ENCODE assay signal across 20 cellular contexts in genomic region chr3:144775581-144775980, GRCh38.
"Had no signal": no experiment of that assay in that cellular context is flagged by ENCODE, and none has a peak within 500 bp of the region (broad histone marks: within the 10 kb centered on the region; RNA-seq: fewer than 3 reads in every experiment).

No MANE protein-coding gene starts in this region.

- ATAC-seq: left lobe of liver; natural killer cell; right lobe of liver; stimulated activated effector memory CD8-positive, alpha-beta T cell treated with anti-CD3 and anti-CD28 coated beads, Interleukin-12 subunit alpha, Interleukin-12 subunit beta, amount 100 ng/mL, for 72 hours had no signal

- FAIRE-seq: colon, frontal cortex, keratinocyte had no signal

- DNase-seq: cerebellar nuclear complex; effector CD8-positive, alpha-beta T cell; endodermal cell; erythroblast; esophagus squamous epithelium; natural killer cell; right lobe of liver; stimulated activated CD4-positive, alpha-beta T cell treated with anti-CD3 and anti-CD28 coated beads, Interleukin-2, amount 100 ng/mL, for 24 hours; stimulated activated CD4-positive, alpha-beta T cell treated with anti-CD3 and anti-CD28 coated beads, Interleukin-4, amount 100 ng/mL, for 24 hours; stimulated activated naive CD4-positive, alpha-beta T cell treated with Interleukin-2 at 50 U/mL for 16 hours; testis; tibial artery had no signal

- H3K4me3 ChIP-seq: esophagus squamous epithelium, lung, neural progenitor cell, prostate gland, right lobe of liver, testis, tibial artery had no signal
